Comparison of ENCODE assay signal across 8 cellular contexts in genomic region chr17:35587074-35587961, GRCh38. TPM values are rescaled to one million over a fixed set of nuclear protein-coding genes. Genes with fewer than 3 reads are reported as not detected.
DNase-seq lines count a peak whose midpoint lies in the region; ATAC-seq and TF ChIP-seq lines count a peak whose summit lies in the region.

Gene AP2B1, plus strand, starts transcription at chr17:35587322. Its CDS starts 6,709 bp downstream, at chr17:35594031.

- TF ChIP-seq CTCF in nephron progenitor cell (IDR thresholded peaks at IDR 0.05) = no peak

- no peaks in the 10 kb centered on the region for H3K9me3 Mint-ChIP-seq in nephron progenitor cell
- H3K9me3 Mint-ChIP-seq in stimulated activated naive CD8-positive, alpha-beta T cell treated with anti-CD3 and anti-CD28 coated beads, Interleukin-15, amount 100 ng/mL, for 72 hours = no peaks in the 10 kb centered on the region

- peaks cover 44% of the 10 kb centered on the region for H3K4me1 Mint-ChIP-seq in nephron progenitor cell
- H3K4me1 Mint-ChIP-seq in stimulated activated naive CD8-positive, alpha-beta T cell treated with anti-CD3 and anti-CD28 coated beads, Interleukin-15, amount 100 ng/mL, for 72 hours = peaks cover 34% of the 10 kb centered on the region

- H3K4me3 Mint-ChIP-seq in nephron progenitor cell = peak within 1 kb of the TSS; percentile 96
- peak within 1 kb of the TSS; percentile 88 to 94 for H3K4me3 Mint-ChIP-seq in stimulated activated naive CD8-positive, alpha-beta T cell treated with anti-CD3 and anti-CD28 coated beads, Interleukin-15, amount 100 ng/mL, for 72 hours

- peaks cover 30% of the 10 kb centered on the region for H3K27me3 Mint-ChIP-seq in nephron progenitor cell (ENCODE audit: low read depth, poor library complexity)
- H3K27me3 Mint-ChIP-seq in stimulated activated naive CD8-positive, alpha-beta T cell treated with anti-CD3 and anti-CD28 coated beads, Interleukin-15, amount 100 ng/mL, for 72 hours = no peaks in the 10 kb centered on the region

- H3K36me3 Mint-ChIP-seq in nephron progenitor cell (ENCODE audit: low read depth) = no peaks in the 10 kb centered on the region

- DNase-seq in ELF-1 (ENCODE audit: low read depth, low spot score) (peak; percentile 99), H7 (peak; percentile 85), MG63 (peak; percentile 88), SHP77 treated with DMSO at 0.1 percent for 48 hours (lab: John Stamatoyannopoulos, UW) (peak; percentile 89), fibroblast of the conjunctiva (ENCODE audit: low read depth) (peak; percentile 94), nephron progenitor cell (peak; percentile 97)
- DNase-seq in activated effector memory CD4-positive, alpha-beta T cell treated with anti-CD3 and anti-CD28 coated beads, Interleukin-2, amount 50 U/mL, for 16 hours = peak; percentile 99
- DNase-seq in stimulated activated naive CD8-positive, alpha-beta T cell treated with anti-CD3 and anti-CD28 coated beads, Interleukin-15, amount 100 ng/mL, for 72 hours = peak; percentile 97 to 98

- peak; percentile 99 for ATAC-seq in stimulated activated naive CD8-positive, alpha-beta T cell treated with anti-CD3 and anti-CD28 coated beads, Interleukin-15, amount 100 ng/mL, for 72 hours

- H3K27ac Mint-ChIP-seq in nephron progenitor cell = peak within 1 kb of the TSS; percentile 98
- H3K27ac Mint-ChIP-seq in stimulated activated naive CD8-positive, alpha-beta T cell treated with anti-CD3 and anti-CD28 coated beads, Interleukin-15, amount 100 ng/mL, for 72 hours = peak within 1 kb of the TSS; percentile 95 to 96

- no peaks in the 10 kb centered on the region for H3K27me3 ChIP-seq in H7 (ENCODE audit: control insufficient read depth, insufficient read depth, low read length)
- no peaks in the 10 kb centered on the region for H3K27me3 ChIP-seq in MG63

- no peaks in the 10 kb centered on the region for H3K9me3 ChIP-seq in MG63

- H3K4me3 ChIP-seq in H7 (ENCODE audit: insufficient read depth, low read depth, low read length) = peak within 1 kb of the TSS; percentile 85
- peak within 1 kb of the TSS; percentile 100 for H3K4me3 ChIP-seq in MG63

- no peaks in the 10 kb centered on the region for H3K36me3 ChIP-seq in H7 (replicated peaks; ENCODE audit: control insufficient read depth, insufficient read depth, low read length)
- peaks cover 4% of the 10 kb centered on the region for H3K36me3 ChIP-seq in MG63

RNA-seq across cellular contexts. Expression of gene AP2B1, which starts in this region (rescaled TPM):
- total RNA-seq in H7 (2014; rRNA removed; shearing (Covaris generic)) = 87.1 and 102 TPM in 2 replicates
- total RNA-seq in MG63 (2014; rRNA removed; shearing (Covaris generic); ENCODE audit: low replicate concordance) = 52.9 and 65.0 TPM in 2 replicates

Comparison
In these comparisons a context has a peak if more than half of its experiments do, and no peak if none do; other contexts are left out.
1. Peak in every context shown above with its lines: DNase-seq, ATAC-seq and H3K4me3 ChIP-seq.